Comparison of ENCODE assay signal across 26 cellular contexts in genomic region chr19:15507068-15508034, GRCh38. TPM values are rescaled to one million over a fixed set of nuclear protein-coding genes. Genes with fewer than 3 reads are reported as not detected.
DNase-seq lines count a peak whose midpoint lies in the region; ATAC-seq lines count a peak whose summit lies in the region.
"Had no signal": no experiment of that assay in that cellular context is flagged by ENCODE, and none has a peak within 500 bp of the region (broad histone marks: within the 10 kb centered on the region; RNA-seq: fewer than 3 reads in every experiment).

No MANE protein-coding gene starts in this region.

- CTCF ChIA-PET in CD4-positive, alpha-beta memory T cell (lab: Charles Lee; ENCODE audit: partially characterized antibody): interaction anchor here (0.8 to 1.1 kb wide), 2 partner anchors 40 to 48 kb away, joined by 3 read pairs; no protein-coding TSS in a partner anchor
- CTCF ChIA-PET in T-cell (lab: Charles Lee): interaction anchor here (0.6 to 0.7 kb wide), 3 partner anchors 75 to 245 kb away, joined by 3 to 5 read pairs (median 3); partner anchors contain the start of gene AKAP8L (in 1 of the 2)

- peaks cover 5% of the 10 kb centered on the region for H3K27me3 ChIP-seq in CD4-positive, alpha-beta memory T cell (ENCODE audit: insufficient read depth, low read length)

- POLR2A ChIA-PET in CD4-positive, alpha-beta memory T cell (lab: Charles Lee; ENCODE audit: partially characterized antibody): interaction anchor here (0.6 to 1.5 kb wide), 4 partner anchors 36 to 46 kb away, joined by 3 to 4 read pairs (median 3); partner anchors contain the start of gene RASAL3
- POLR2A ChIA-PET in T-cell (lab: Charles Lee): interaction anchor here (0.6 to 0.7 kb wide), 2 partner anchors 19 to 358 kb away, joined by 3 read pairs; no protein-coding TSS in a partner anchor

- no peaks in the 10 kb centered on the region for H3K9me3 Mint-ChIP-seq in T-helper 1 cell treated with Interleukin-12 subunit alpha and Interleukin-12 subunit beta and Interleukin-4 antibody, amounts not matched to agents 30 μg/mL and 1 μg/mL, for 36 hours
- H3K9me3 Mint-ChIP-seq in CD4-positive, alpha-beta memory T cell: peaks cover 0 to 2% (median 0%) of the 10 kb centered on the region in 8 donors
- H3K9me3 Mint-ChIP-seq in T-cell: no peaks in the 10 kb centered on the region
- H3K9me3 Mint-ChIP-seq in effector memory CD8-positive, alpha-beta T cell: no peaks in the 10 kb centered on the region

- no peaks in the 10 kb centered on the region for H3K36me3 ChIP-seq in CD4-positive, alpha-beta memory T cell (ENCODE audit: insufficient read depth, low read length)
- H3K36me3 ChIP-seq: neutrophil had no signal

- DNase-seq in T-helper 1 cell: no peak
- DNase-seq in CD4-positive, alpha-beta memory T cell: no peak
- no peak for DNase-seq in T-cell
- DNase-seq in effector memory CD8-positive, alpha-beta T cell: no peak
- no peak for DNase-seq in nucleus accumbens (lab: John Stamatoyannopoulos, UW)
- DNase-seq in stimulated activated CD4-positive, alpha-beta T cell treated with anti-CD3 and anti-CD28 coated beads, Interleukin-15, amount 100 ng/mL, for 24 hours: no peak
- DNase-seq in putamen (ENCODE audit: low spot score): no peak
- DNase-seq: amniotic stem cell; head of caudate nucleus; Karpas-422; left ventricle myocardium superior; NCI-H1048; NCI-H2029 treated with DMSO at 0.1 percent for 48 hours; NK-92 treated with Interleukin-12 subunit alpha and Interleukin-12 subunit beta, amount 100 ng/mL, for 24 hours; substantia nigra; T1000 had no signal

- H3K36me3 Mint-ChIP-seq in T-helper 1 cell treated with Interleukin-12 subunit alpha and Interleukin-12 subunit beta and Interleukin-4 antibody, amounts not matched to agents 30 μg/mL and 1 μg/mL, for 36 hours (ENCODE audit: low read depth): peaks cover 2% of the 10 kb centered on the region
- no peaks in the 10 kb centered on the region for H3K36me3 Mint-ChIP-seq in CD4-positive, alpha-beta memory T cell
- no peaks in the 10 kb centered on the region for H3K36me3 Mint-ChIP-seq in T-cell
- H3K36me3 Mint-ChIP-seq in effector memory CD8-positive, alpha-beta T cell (ENCODE audit: insufficient read depth): no peaks in the 10 kb centered on the region

- peaks cover 16% of the 10 kb centered on the region for H3K4me1 ChIP-seq in CD4-positive, alpha-beta memory T cell (ENCODE audit: insufficient read depth, low read length)

- H3K4me3 ChIP-seq in CD4-positive, alpha-beta memory T cell (ENCODE audit: low read length in 2 of 2): no peak overlapping the region

- H3K27me3 Mint-ChIP-seq in T-helper 1 cell treated with Interleukin-12 subunit alpha and Interleukin-12 subunit beta and Interleukin-4 antibody, amounts not matched to agents 30 μg/mL and 1 μg/mL, for 36 hours (ENCODE audit: low read depth): peaks cover 51% of the 10 kb centered on the region
- peaks cover 1 to 3% of the 10 kb centered on the region in 2 donors for H3K27me3 Mint-ChIP-seq in CD4-positive, alpha-beta memory T cell
- H3K27me3 Mint-ChIP-seq in T-cell: peaks cover 0 to 25% of the 10 kb centered on the region in 2 donors
- peaks cover 0 to 6% of the 10 kb centered on the region in 2 donors for H3K27me3 Mint-ChIP-seq in effector memory CD8-positive, alpha-beta T cell

- peak overlapping the region; percentile 37 for H3K4me3 Mint-ChIP-seq in T-helper 1 cell treated with Interleukin-12 subunit alpha and Interleukin-12 subunit beta and Interleukin-4 antibody, amounts not matched to agents 30 μg/mL and 1 μg/mL, for 36 hours
- peak overlapping the region; percentile 36 to 85 (median 66) for H3K4me3 Mint-ChIP-seq in CD4-positive, alpha-beta memory T cell
- peak overlapping the region; percentile 61 to 83 (median 75) for H3K4me3 Mint-ChIP-seq in T-cell
- H3K4me3 Mint-ChIP-seq in effector memory CD8-positive, alpha-beta T cell: peak overlapping the region; percentile 90 to 93

- no peak overlapping the region for H3K27ac ChIP-seq in CD4-positive, alpha-beta memory T cell (ENCODE audit: low read depth, low read length)
- H3K27ac ChIP-seq: 22Rv1, neutrophil had no signal

- no peaks in the 10 kb centered on the region for H3K9me3 ChIP-seq in CD4-positive, alpha-beta memory T cell (ENCODE audit: control insufficient read depth in 1 of 2, low read length in 2 of 2)
- H3K9me3 ChIP-seq: neutrophil had no signal

- no peak overlapping the region for H3K27ac Mint-ChIP-seq in T-helper 1 cell treated with Interleukin-12 subunit alpha and Interleukin-12 subunit beta and Interleukin-4 antibody, amounts not matched to agents 30 μg/mL and 1 μg/mL, for 36 hours
- H3K27ac Mint-ChIP-seq in CD4-positive, alpha-beta memory T cell: peak overlapping the region in 6 of 7 donors; percentile 5 to 78 (median 26)
- H3K27ac Mint-ChIP-seq in T-cell: peak overlapping the region in 1 of 2 donors; percentile 59
- no peak overlapping the region for H3K27ac Mint-ChIP-seq in effector memory CD8-positive, alpha-beta T cell

- intact Hi-C loops in CD4-positive, alpha-beta memory T cell (cut with micrococcal nuclease): no loop called here

- peaks cover 11% of the 10 kb centered on the region for H3K4me1 Mint-ChIP-seq in T-helper 1 cell treated with Interleukin-12 subunit alpha and Interleukin-12 subunit beta and Interleukin-4 antibody, amounts not matched to agents 30 μg/mL and 1 μg/mL, for 36 hours (ENCODE audit: low read depth)
- H3K4me1 Mint-ChIP-seq in CD4-positive, alpha-beta memory T cell: peaks cover 13 to 26% (median 18%) of the 10 kb centered on the region in 4 donors
- peaks cover 14 to 23% (median 15%) of the 10 kb centered on the region in 3 donors for H3K4me1 Mint-ChIP-seq in T-cell
- peaks cover 18 to 24% of the 10 kb centered on the region in 2 donors for H3K4me1 Mint-ChIP-seq in effector memory CD8-positive, alpha-beta T cell (ENCODE audit: low read depth in 2 of 2)

- ATAC-seq in T-cell (replicated peaks in 1 of 4): no peak
- no peak for ATAC-seq in effector memory CD8-positive, alpha-beta T cell (replicated peaks)
- ATAC-seq: left ventricle myocardium superior had no signal

RNA-seq across cellular contexts. Expression of gene CYP4F22, which starts 1.0 kb away (rescaled TPM):
- total RNA-seq in CD4-positive, alpha-beta memory T cell: under 1 TPM; 0.44 to 0.61 TPM
- polyA plus RNA-seq in CD4-positive, alpha-beta memory T cell: 1 to 10 TPM; 1.1 to 1.7 TPM
- total RNA-seq in T-cell: 1 to 10 TPM in 3 of 5 donors, under 1 TPM in 2; 0.73 to 1.6 (median 1.3) TPM
- total RNA-seq: bronchial epithelial cell, HT-29, left ventricle myocardium superior, NCI-H460, renal cortical epithelial cell, SK-MEL-5 had no signal

RNA-seq across cellular contexts. Expression of gene PGLYRP2, which starts 28.1 kb away (rescaled TPM):
- total RNA-seq in CD4-positive, alpha-beta memory T cell: under 1 TPM; 0.61 to 0.91 TPM
- under 1 TPM; 0.19 to 0.23 TPM for polyA plus RNA-seq in CD4-positive, alpha-beta memory T cell
- total RNA-seq in T-cell: 1 to 10 TPM in 1 of 5 donors, under 1 TPM in 4; 0.13 to 1.3 (median 0.72) TPM
- total RNA-seq: bronchial epithelial cell, H4, HT-29, left ventricle myocardium superior, NCI-H460, renal cortical epithelial cell, SK-MEL-5, urinary bladder had no signal

RNA-seq across cellular contexts. Expression of gene RASAL3, which starts 43.0 kb away (rescaled TPM):
- 100 to 1,000 TPM; 229 to 238 TPM for total RNA-seq in CD4-positive, alpha-beta memory T cell
- polyA plus RNA-seq in CD4-positive, alpha-beta memory T cell: 100 to 1,000 TPM in 1 of 2 donors, 10 to 100 TPM in 1; 37.4 to 106 TPM
- 100 to 1,000 TPM; 166 to 296 (median 284) TPM for total RNA-seq in T-cell
- total RNA-seq: bronchial epithelial cell, H4, HT-29, NCI-H460, SK-MEL-5 had no signal

RNA-seq across cellular contexts. Expression of gene WIZ, which starts 57.6 kb away (rescaled TPM):
- 10 to 100 TPM; 28.7 to 30.0 TPM for total RNA-seq in CD4-positive, alpha-beta memory T cell
- 1 to 10 TPM in 1 of 2 donors, under 1 TPM in 1; 0.03 to 2.5 TPM for polyA plus RNA-seq in CD4-positive, alpha-beta memory T cell
- 10 to 100 TPM; 19.7 to 39.1 (median 34.6) TPM for total RNA-seq in T-cell

Comparison
In these comparisons a context has a peak if more than half of its experiments do, and no peak if none do; other contexts are left out.
1. H3K27ac Mint-ChIP-seq: peak in CD4-positive, alpha-beta memory T cell (6 of 7); none in T-helper 1 cell treated with Interleukin-12 subunit alpha and Interleukin-12 subunit beta and Interleukin-4 antibody, amounts not matched to agents 30 μg/mL and 1 μg/mL, for 36 hours (single experiment) and effector memory CD8-positive, alpha-beta T cell (0 of 2).
2. H3K4me3 Mint-ChIP-seq: peak in every context shown above with its lines; median percentile 92 in effector memory CD8-positive, alpha-beta T cell; 75 in T-cell; 66 in CD4-positive, alpha-beta memory T cell; 37 in T-helper 1 cell treated with Interleukin-12 subunit alpha and Interleukin-12 subunit beta and Interleukin-4 antibody, amounts not matched to agents 30 μg/mL and 1 μg/mL, for 36 hours.